ENCODE assay signal across 8 cellular contexts in genomic region chr1:25520446-25521061, GRCh38. TPM values are rescaled to one million over a fixed set of nuclear protein-coding genes. Genes with fewer than 3 reads are reported as not detected.
DNase-seq lines count a peak whose midpoint lies in the region; ATAC-seq, FAIRE-seq and TF ChIP-seq lines count a peak whose summit lies in the region.

No MANE protein-coding gene starts in this region.

- H3K36me3 ChIP-seq in DOHH2 (ENCODE audit: control insufficient read depth, low read length) = no peaks in the 10 kb centered on the region
- no peaks in the 10 kb centered on the region for H3K36me3 ChIP-seq in MG63
- H3K36me3 ChIP-seq in astrocyte (ENCODE audit: insufficient read depth, low read length) = no peaks in the 10 kb centered on the region

- no peak for FAIRE-seq in astrocyte (lab: Jason Lieb, UNC)

- no peaks in the 10 kb centered on the region for H3K36me3 Mint-ChIP-seq in astrocyte (ENCODE audit: low read depth, unreplicated experiment)

- no peaks in the 10 kb centered on the region for H3K4me1 Mint-ChIP-seq in astrocyte (ENCODE audit: low read depth, unreplicated experiment)

- H3K27ac Mint-ChIP-seq in astrocyte (ENCODE audit: unreplicated experiment) = peak overlapping the region; percentile 53

- H2AFZ ChIP-seq in astrocyte (ENCODE audit: low read depth, low read length) = no peak overlapping the region

- DNase-seq in MG63 (peak; percentile 34), T-helper 9 cell (peak; percentile 68), astrocyte (ENCODE audit: low read depth) (no peak), iPS-NIHi11 (ENCODE audit: low spot score) (peak; percentile 68), ureter (ENCODE audit: low spot score) (no peak)
- DNase-seq in stimulated activated CD4-positive, alpha-beta T cell treated with anti-CD3 and anti-CD28 coated beads, Interleukin-15, amount 100 ng/mL, for 24 hours = peak; percentile 81

- H3K9me2 ChIP-seq in DOHH2 (replicated peaks; ENCODE audit: control insufficient read depth, low read length) = no peaks in the 10 kb centered on the region

- no peaks in the 10 kb centered on the region for H3F3A ChIP-seq in DOHH2 (ENCODE audit: control insufficient read depth, insufficient read depth)

- no peak overlapping the region for H3K4me3 Mint-ChIP-seq in astrocyte (ENCODE audit: unreplicated experiment)

- ATAC-seq in GM21447 (IDR thresholded peaks at IDR 0.05; ENCODE audit: unreplicated experiment) = no peak

- no peaks in the 10 kb centered on the region for H4K20me1 ChIP-seq in DOHH2 (ENCODE audit: control insufficient read depth, insufficient read depth, low read depth, low read length)
- H4K20me1 ChIP-seq in astrocyte (ENCODE audit: insufficient read depth, low read length) = no peaks in the 10 kb centered on the region

- H3K27ac ChIP-seq in DOHH2 (ENCODE audit: low read depth, low read length) (no peak overlapping the region), astrocyte (ENCODE audit: low read depth, low read length) (no peak overlapping the region)

- H3K4me3 ChIP-seq in DOHH2 (ENCODE audit: low read length) (no peak overlapping the region), MG63 (no peak overlapping the region), astrocyte (ENCODE audit: insufficient read depth, low read depth, low read length) (no peak overlapping the region)

- 0 out of 2 replicates have a peak, but pooled peaks cover 2% of the 10 kb centered on the region for H3K4me1 ChIP-seq in DOHH2 (ENCODE audit: control insufficient read depth, low read length)
- no peaks in the 10 kb centered on the region for H3K4me1 ChIP-seq in astrocyte (ENCODE audit: insufficient read depth, low read length)

- H3K27me3 ChIP-seq in DOHH2 (ENCODE audit: control insufficient read depth, low read length) (0 out of 2 replicates have a peak, but pooled peaks cover 4% of the 10 kb centered on the region), MG63 (no peaks in the 10 kb centered on the region), astrocyte (ENCODE audit: insufficient read depth, low read length) (peaks cover 10% of the 10 kb centered on the region)

- H3K9me3 Mint-ChIP-seq in astrocyte (ENCODE audit: unreplicated experiment) = peaks cover 4% of the 10 kb centered on the region

- H3K4me2 ChIP-seq in DOHH2 (ENCODE audit: low read length) = no peak overlapping the region
- H3K4me2 ChIP-seq in astrocyte (ENCODE audit: low read length) = no peak overlapping the region

- peak; percentile 74 for TF ChIP-seq CTCF in DOHH2 (IDR thresholded peaks at IDR 0.05; ENCODE audit: low read depth, low read length, poor library complexity, severe bottlenecking)
- TF ChIP-seq CTCF in astrocyte (IDR thresholded peaks at IDR 0.05; ENCODE audit: insufficient read depth, low read depth, low read length) = peak; percentile 80

- H3K79me2 ChIP-seq in DOHH2 (ENCODE audit: control insufficient read depth, low read length) = no peaks in the 10 kb centered on the region
- H3K79me2 ChIP-seq in astrocyte (ENCODE audit: insufficient read depth, low read length) = no peaks in the 10 kb centered on the region

- H3K9me3 ChIP-seq in DOHH2 (ENCODE audit: control insufficient read depth, insufficient read depth, low read length) = no peaks in the 10 kb centered on the region
- no peaks in the 10 kb centered on the region for H3K9me3 ChIP-seq in MG63
- peaks cover 7% of the 10 kb centered on the region for H3K9me3 ChIP-seq in astrocyte (ENCODE audit: insufficient read depth, low read depth, low read length)

- peaks cover 21% of the 10 kb centered on the region for H3K27me3 Mint-ChIP-seq in astrocyte (ENCODE audit: low read depth, unreplicated experiment)

- H3K9ac ChIP-seq in astrocyte (ENCODE audit: low read length) = no peak overlapping the region

RNA-seq across cellular contexts. Expression of gene LDLRAP1, which starts 22.9 kb away (rescaled TPM):
- total RNA-seq in MG63 (2014; rRNA removed; shearing (Covaris generic); ENCODE audit: low replicate concordance) = 7.8 and 13.3 TPM in 2 replicates
- total RNA-seq in astrocyte = 7.9 and 8.0 TPM in 2 replicates
- 14.4 TPM for total RNA-seq in ureter

Comparison
In these comparisons a context has a peak if more than half of its experiments do, and no peak if none do; other contexts are left out.
1. DNase-seq: peak in MG63 (single experiment), T-helper 9 cell (single experiment), iPS-NIHi11 (single experiment) and stimulated activated CD4-positive, alpha-beta T cell treated with anti-CD3 and anti-CD28 coated beads, Interleukin-15, amount 100 ng/mL, for 24 hours (single experiment); none in astrocyte (single experiment) and ureter (single experiment).